In the genomic region with DNA sequence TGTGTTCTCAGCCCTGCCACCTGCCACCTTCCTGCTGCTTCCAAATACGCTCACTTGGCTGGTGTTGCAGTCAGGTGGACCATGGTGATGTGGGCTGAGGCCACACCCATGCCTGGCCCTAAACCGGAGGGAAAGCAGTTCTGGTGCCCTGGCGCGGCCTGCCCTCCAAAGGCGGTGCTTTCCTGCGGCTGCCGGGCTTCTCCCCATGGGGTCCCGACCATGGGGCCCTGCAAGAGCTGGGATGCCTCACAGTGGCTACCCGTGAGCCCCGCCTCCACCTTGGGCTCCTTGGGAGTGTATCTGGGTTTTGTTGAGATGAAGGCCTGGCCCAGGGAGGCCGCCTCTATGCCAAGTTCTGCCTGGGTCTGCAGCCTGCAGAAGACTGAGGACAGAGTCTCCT, we compare ENCODE assay signal across 32 cellular contexts.
"Had no signal": no experiment of that assay in that cellular context is flagged by ENCODE, and none has a peak within 500 bp of the region (broad histone marks: within the 10 kb centered on the region; RNA-seq: fewer than 3 reads in every experiment).

No MANE protein-coding gene starts in this region.

- ATAC-seq: activated CD4-positive, alpha-beta T cell treated with anti-CD3 and anti-CD28 coated beads for 36 hours; activated CD8-positive, alpha-beta memory T cell treated with anti-CD3 and anti-CD28 coated beads, Interleukin-2, amount 10 ng/mL, durations not matched to agents 7 days and 5 days; activated CD8-positive, alpha-beta T cell treated with anti-CD3 and anti-CD28 coated beads, Interleukin-2, amount 10 ng/mL, durations not matched to agents 7 days and 5 days; activated naive CD8-positive, alpha-beta T cell treated with anti-CD3 and anti-CD28 coated beads, Interleukin-2, amount 50 U/mL, for 24 hours; body of pancreas; esophagus mucosa had no signal

- H3K27ac Mint-ChIP-seq: activated CD4-positive, alpha-beta memory T cell treated with anti-CD3 and anti-CD28 coated beads for 36 hours; activated CD4-positive, alpha-beta T cell treated with anti-CD3 and anti-CD28 coated beads for 36 hours; activated CD4-positive, alpha-beta T cell treated with anti-CD3 and anti-CD28 coated beads, Interleukin-2, amount 10 ng/mL, durations not matched to agents 24 days and 14 days; activated CD8-positive, alpha-beta memory T cell treated with anti-CD3 and anti-CD28 coated beads, Interleukin-2, amount 10 ng/mL, durations not matched to agents 7 days and 5 days; activated CD8-positive, alpha-beta T cell treated with anti-CD3 and anti-CD28 coated beads, Interleukin-2, amount 10 ng/mL, durations not matched to agents 7 days and 5 days; activated naive CD4-positive, alpha-beta T cell treated with anti-CD3 and anti-CD28 coated beads for 36 hours; activated naive CD4-positive, alpha-beta T cell treated with anti-CD3 and anti-CD28 coated beads, Interleukin-2, amount 50 U/mL, for 24 hours; activated naive CD8-positive, alpha-beta T cell treated with anti-CD3 and anti-CD28 coated beads for 36 hours; activated naive CD8-positive, alpha-beta T cell treated with anti-CD3 and anti-CD28 coated beads, Interleukin-2, amount 50 U/mL, for 24 hours; activated T-helper 1 cell treated with anti-CD3 and anti-CD28 coated beads, Interleukin-12 subunit alpha, Interleukin-12 subunit beta, Interleukin-2, Interleukin-4 antibody, amounts not matched to agents 30 ng/mL and 10 ng/mL and 1 ng/mL, durations not matched to agents 14 hours and 24 hours and 36 hours; activated T-helper 2 cell treated with anti-CD3 and anti-CD28 coated beads, Interferon-gamma antibody, Interleukin-2, Interleukin-4, amounts not matched to agents 10 μg/mL and 5 μg/mL and 100 μg/mL, durations not matched to agents 14 hours and 24 hours and 36 hours; dendritic cell treated with granulocyte-macrophage colony-stimulating factor and Interleukin-4, amounts not matched to agents 40 ng/mL and 50 ng/mL, for 4 days; endodermal cell had no signal

- H3K4me1 Mint-ChIP-seq: activated naive CD4-positive, alpha-beta T cell treated with anti-CD3 and anti-CD28 coated beads, Interleukin-2, amount 50 U/mL, for 24 hours; activated naive CD8-positive, alpha-beta T cell treated with anti-CD3 and anti-CD28 coated beads for 36 hours; activated naive CD8-positive, alpha-beta T cell treated with anti-CD3 and anti-CD28 coated beads, Interleukin-2, amount 50 U/mL, for 24 hours; endodermal cell had no signal

- H3K9me3 Mint-ChIP-seq: activated CD4-positive, alpha-beta memory T cell treated with anti-CD3 and anti-CD28 coated beads for 36 hours; activated CD4-positive, alpha-beta T cell treated with anti-CD3 and anti-CD28 coated beads, Interleukin-2, amount 10 ng/mL, durations not matched to agents 24 days and 14 days; activated naive CD4-positive, alpha-beta T cell treated with anti-CD3 and anti-CD28 coated beads for 36 hours; activated naive CD4-positive, alpha-beta T cell treated with anti-CD3 and anti-CD28 coated beads, Interleukin-2, amount 50 U/mL, for 24 hours; activated naive CD8-positive, alpha-beta T cell treated with anti-CD3 and anti-CD28 coated beads for 36 hours; activated naive CD8-positive, alpha-beta T cell treated with anti-CD3 and anti-CD28 coated beads, Interleukin-2, amount 50 U/mL, for 24 hours; activated T-helper 1 cell treated with anti-CD3 and anti-CD28 coated beads, Interleukin-12 subunit alpha, Interleukin-12 subunit beta, Interleukin-2, Interleukin-4 antibody, amounts not matched to agents 30 ng/mL and 10 ng/mL and 1 ng/mL, durations not matched to agents 14 hours and 24 hours and 36 hours; activated T-helper 2 cell treated with anti-CD3 and anti-CD28 coated beads, Interferon-gamma antibody, Interleukin-2, Interleukin-4, amounts not matched to agents 10 μg/mL and 5 μg/mL and 100 μg/mL, durations not matched to agents 14 hours and 24 hours and 36 hours; dendritic cell treated with granulocyte-macrophage colony-stimulating factor and Interleukin-4, amounts not matched to agents 40 ng/mL and 50 ng/mL, for 4 days; endodermal cell had no signal

- H3K9me3 ChIP-seq: adrenal gland, body of pancreas had no signal

- H3K4me3 ChIP-seq: adrenal gland, body of pancreas, coronary artery, dorsolateral prefrontal cortex had no signal

- DNase-seq: activated CD4-positive, alpha-beta memory T cell treated with anti-CD3 and anti-CD28 coated beads for 36 hours; activated CD4-positive, alpha-beta T cell treated with anti-CD3 and anti-CD28 coated beads for 36 hours; activated CD4-positive, alpha-beta T cell treated with anti-CD3 and anti-CD28 coated beads, Interleukin-2, amount 10 ng/mL, durations not matched to agents 24 days and 14 days; activated CD4-positive, CD25-positive, alpha-beta regulatory T cell; activated CD4-positive, CD25-positive, alpha-beta regulatory T cell treated with anti-CD3 and anti-CD28 coated beads, Interleukin-2, amount 50 U/mL, for 72 hours; activated CD8-positive, alpha-beta memory T cell treated with anti-CD3 and anti-CD28 coated beads, Interleukin-2, amount 10 ng/mL, durations not matched to agents 7 days and 5 days; activated CD8-positive, alpha-beta memory T cell treated with anti-CD3 and anti-CD28 coated beads, Interleukin-2, amount 50 U/mL, for 4 hours; activated CD8-positive, alpha-beta T cell treated with anti-CD3 and anti-CD28 coated beads, Interleukin-2, amount 10 ng/mL, durations not matched to agents 7 days and 5 days; activated effector memory CD4-positive, alpha-beta T cell treated with anti-CD3 and anti-CD28 coated beads, Interleukin-2, amount 50 U/mL, for 16 hours; activated naive CD4-positive, alpha-beta T cell treated with anti-CD3 and anti-CD28 coated beads for 36 hours; activated naive CD8-positive, alpha-beta T cell treated with anti-CD3 and anti-CD28 coated beads for 36 hours; activated naive CD8-positive, alpha-beta T cell treated with anti-CD3 and anti-CD28 coated beads, Interleukin-2, amount 50 U/mL, for 24 hours; activated T-cell treated with anti-CD3 and anti-CD28 coated beads, Interleukin-2, amount 50 U/mL, for 1 hour; activated T-cell treated with anti-CD3 and anti-CD28 coated beads, Interleukin-2, amount 50 U/mL, for 48 hours; adrenal gland; amygdala; aorta; body of pancreas; central memory CD4-positive, alpha-beta T cell; cerebellar nuclear complex; dorsolateral prefrontal cortex; effector memory CD4-positive, alpha-beta T cell; endodermal cell; foreskin fibroblast; head of caudate nucleus; T-helper 2 cell had no signal

- H3K27me3 ChIP-seq: adrenal gland, body of pancreas, dorsolateral prefrontal cortex had no signal

- H3K4me1 ChIP-seq: adrenal gland, body of pancreas had no signal

- H3K27ac ChIP-seq: adrenal gland, body of pancreas, coronary artery, dorsolateral prefrontal cortex had no signal

- H3K36me3 ChIP-seq: adrenal gland had no signal

- H3K27me3 Mint-ChIP-seq: activated CD4-positive, alpha-beta memory T cell treated with anti-CD3 and anti-CD28 coated beads for 36 hours; activated CD4-positive, alpha-beta T cell treated with anti-CD3 and anti-CD28 coated beads for 36 hours; activated CD4-positive, alpha-beta T cell treated with anti-CD3 and anti-CD28 coated beads, Interleukin-2, amount 10 ng/mL, durations not matched to agents 24 days and 14 days; activated CD8-positive, alpha-beta memory T cell treated with anti-CD3 and anti-CD28 coated beads, Interleukin-2, amount 10 ng/mL, durations not matched to agents 7 days and 5 days; activated naive CD4-positive, alpha-beta T cell treated with anti-CD3 and anti-CD28 coated beads, Interleukin-2, amount 50 U/mL, for 24 hours; activated naive CD8-positive, alpha-beta T cell treated with anti-CD3 and anti-CD28 coated beads for 36 hours; activated naive CD8-positive, alpha-beta T cell treated with anti-CD3 and anti-CD28 coated beads, Interleukin-2, amount 50 U/mL, for 24 hours; dendritic cell treated with granulocyte-macrophage colony-stimulating factor and Interleukin-4, amounts not matched to agents 40 ng/mL and 50 ng/mL, for 4 days had no signal

- H3K4me3 Mint-ChIP-seq: activated CD4-positive, alpha-beta memory T cell treated with anti-CD3 and anti-CD28 coated beads for 36 hours; activated CD4-positive, alpha-beta T cell treated with anti-CD3 and anti-CD28 coated beads for 36 hours; activated CD4-positive, alpha-beta T cell treated with anti-CD3 and anti-CD28 coated beads, Interleukin-2, amount 10 ng/mL, durations not matched to agents 24 days and 14 days; activated CD8-positive, alpha-beta memory T cell treated with anti-CD3 and anti-CD28 coated beads, Interleukin-2, amount 10 ng/mL, durations not matched to agents 7 days and 5 days; activated CD8-positive, alpha-beta T cell treated with anti-CD3 and anti-CD28 coated beads, Interleukin-2, amount 10 ng/mL, durations not matched to agents 7 days and 5 days; activated naive CD4-positive, alpha-beta T cell treated with anti-CD3 and anti-CD28 coated beads for 36 hours; activated naive CD4-positive, alpha-beta T cell treated with anti-CD3 and anti-CD28 coated beads, Interleukin-2, amount 50 U/mL, for 24 hours; activated naive CD8-positive, alpha-beta T cell treated with anti-CD3 and anti-CD28 coated beads for 36 hours; activated naive CD8-positive, alpha-beta T cell treated with anti-CD3 and anti-CD28 coated beads, Interleukin-2, amount 50 U/mL, for 24 hours; activated T-helper 1 cell treated with anti-CD3 and anti-CD28 coated beads, Interleukin-12 subunit alpha, Interleukin-12 subunit beta, Interleukin-2, Interleukin-4 antibody, amounts not matched to agents 30 ng/mL and 10 ng/mL and 1 ng/mL, durations not matched to agents 14 hours and 24 hours and 36 hours; dendritic cell treated with granulocyte-macrophage colony-stimulating factor and Interleukin-4, amounts not matched to agents 40 ng/mL and 50 ng/mL, for 4 days; endodermal cell had no signal
